ENCODE assay signal across 12 cellular contexts in genomic region chr6:3286641-3287171, GRCh38. TPM values are rescaled to one million over a fixed set of nuclear protein-coding genes. Genes with fewer than 3 reads are reported as not detected.
"Had no signal": no experiment of that assay in that cellular context is flagged by ENCODE, and none has a peak within 500 bp of the region (broad histone marks: within the 10 kb centered on the region; RNA-seq: fewer than 3 reads in every experiment).

No MANE protein-coding gene starts in this region.

- H3K4me3 ChIP-seq: cardiac muscle cell, coronary artery, heart right ventricle had no signal

- H3K9me3 Mint-ChIP-seq: activated CD4-positive, alpha-beta memory T cell treated with anti-CD3 and anti-CD28 coated beads for 36 hours; activated naive CD8-positive, alpha-beta T cell treated with anti-CD3 and anti-CD28 coated beads, Interleukin-2, amount 10 ng/mL, durations not matched to agents 7 days and 5 days; memory B cell; stimulated activated naive B cell treated with anti-CD40 and anti-IgM and Interleukin-4, amounts not matched to agents 10 μg/mL and 1 μg/mL and 100 μg/mL, for 72 hours had no signal

- H3K4me3 Mint-ChIP-seq: activated CD4-positive, alpha-beta memory T cell treated with anti-CD3 and anti-CD28 coated beads for 36 hours; activated naive CD8-positive, alpha-beta T cell treated with anti-CD3 and anti-CD28 coated beads, Interleukin-2, amount 10 ng/mL, durations not matched to agents 7 days and 5 days; memory B cell; stimulated activated naive B cell treated with anti-CD40 and anti-IgM and Interleukin-4, amounts not matched to agents 10 μg/mL and 1 μg/mL and 100 μg/mL, for 72 hours had no signal

- H3K9me3 ChIP-seq: heart right ventricle had no signal

- H3K36me3 ChIP-seq: cardiac muscle cell had no signal

- H3K27me3 Mint-ChIP-seq: activated CD4-positive, alpha-beta memory T cell treated with anti-CD3 and anti-CD28 coated beads for 36 hours; activated naive CD8-positive, alpha-beta T cell treated with anti-CD3 and anti-CD28 coated beads, Interleukin-2, amount 10 ng/mL, durations not matched to agents 7 days and 5 days; memory B cell; stimulated activated naive B cell treated with anti-CD40 and anti-IgM and Interleukin-4, amounts not matched to agents 10 μg/mL and 1 μg/mL and 100 μg/mL, for 72 hours had no signal

- H3K27ac Mint-ChIP-seq: activated CD4-positive, alpha-beta memory T cell treated with anti-CD3 and anti-CD28 coated beads for 36 hours; activated naive CD8-positive, alpha-beta T cell treated with anti-CD3 and anti-CD28 coated beads, Interleukin-2, amount 10 ng/mL, durations not matched to agents 7 days and 5 days; memory B cell; stimulated activated naive B cell treated with anti-CD40 and anti-IgM and Interleukin-4, amounts not matched to agents 10 μg/mL and 1 μg/mL and 100 μg/mL, for 72 hours had no signal

- H3K27me3 ChIP-seq: cardiac muscle cell, heart right ventricle had no signal

- DNase-seq: activated CD4-positive, alpha-beta memory T cell treated with anti-CD3 and anti-CD28 coated beads for 36 hours; activated naive CD8-positive, alpha-beta T cell treated with anti-CD3 and anti-CD28 coated beads, Interleukin-2, amount 10 ng/mL, durations not matched to agents 7 days and 5 days; activated T-cell treated with anti-CD3 and anti-CD28 coated beads, Interleukin-2, amount 50 U/mL, for 48 hours; effector CD8-positive, alpha-beta T cell; heart right ventricle; small intestine; stimulated activated naive B cell treated with anti-CD40 and anti-IgM and Interleukin-4, amounts not matched to agents 10 μg/mL and 1 μg/mL and 100 μg/mL, for 72 hours; T-helper 9 cell had no signal

- H3K27ac ChIP-seq: cardiac muscle cell, coronary artery, heart right ventricle had no signal

- H3K36me3 Mint-ChIP-seq: activated CD4-positive, alpha-beta memory T cell treated with anti-CD3 and anti-CD28 coated beads for 36 hours; activated naive CD8-positive, alpha-beta T cell treated with anti-CD3 and anti-CD28 coated beads, Interleukin-2, amount 10 ng/mL, durations not matched to agents 7 days and 5 days; memory B cell had no signal

- ATAC-seq: left lobe of liver; stimulated activated naive B cell treated with anti-CD40 and anti-IgM and Interleukin-4, amounts not matched to agents 10 μg/mL and 1 μg/mL and 100 μg/mL, for 72 hours had no signal

- H3K4me1 Mint-ChIP-seq: activated naive CD8-positive, alpha-beta T cell treated with anti-CD3 and anti-CD28 coated beads, Interleukin-2, amount 10 ng/mL, durations not matched to agents 7 days and 5 days; memory B cell had no signal

RNA-seq across cellular contexts. Expression of gene TUBB2B, which starts 59.3 kb away (rescaled TPM):
- total RNA-seq: activated naive CD8-positive, alpha-beta T cell treated with anti-CD3 and anti-CD28 coated beads, Interleukin-2, amount 10 ng/mL, durations not matched to agents 7 days and 5 days had no signal
